1 cellular context compared by ENCODE assay signal in the genomic region with DNA sequence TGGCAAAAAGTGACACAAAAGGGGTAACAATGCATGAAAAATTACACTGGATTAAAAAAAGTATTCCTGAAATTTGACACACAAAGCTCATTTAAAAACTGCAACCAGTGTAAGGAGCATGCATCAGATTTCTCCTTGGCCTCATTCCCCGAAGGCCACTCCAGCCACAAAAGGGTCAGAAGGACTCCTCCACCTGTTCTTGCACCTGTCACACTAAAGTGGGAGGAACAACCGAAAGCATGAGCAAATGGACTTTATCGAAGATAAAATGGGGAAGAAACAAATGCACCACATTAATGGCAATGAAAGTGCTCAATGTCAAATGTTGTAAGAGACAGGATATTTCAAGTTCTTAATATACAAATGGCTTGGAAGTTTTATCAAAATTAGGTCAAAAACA.
A peak's percentile ranks its signal among the peaks of the same experiment; 100 is the strongest.
TF ChIP-seq lines count a peak whose summit lies in the region.

No MANE protein-coding gene starts in this region.

TF ChIP-seq in GM12878, 131 proteins besides CTCF, POLR2A, EP300 and RAD21 (continued from another document):
- peak; percentile 51 for TF ChIP-seq IKZF1 (conservative IDR thresholded peaks at IDR 0.05)
- TF ChIP-seq HDAC6 (IDR thresholded peaks at IDR 0.05; ENCODE audit: unreplicated experiment): no peak
